Comparison of ENCODE assay signal across 1 cellular context in the genomic region with DNA sequence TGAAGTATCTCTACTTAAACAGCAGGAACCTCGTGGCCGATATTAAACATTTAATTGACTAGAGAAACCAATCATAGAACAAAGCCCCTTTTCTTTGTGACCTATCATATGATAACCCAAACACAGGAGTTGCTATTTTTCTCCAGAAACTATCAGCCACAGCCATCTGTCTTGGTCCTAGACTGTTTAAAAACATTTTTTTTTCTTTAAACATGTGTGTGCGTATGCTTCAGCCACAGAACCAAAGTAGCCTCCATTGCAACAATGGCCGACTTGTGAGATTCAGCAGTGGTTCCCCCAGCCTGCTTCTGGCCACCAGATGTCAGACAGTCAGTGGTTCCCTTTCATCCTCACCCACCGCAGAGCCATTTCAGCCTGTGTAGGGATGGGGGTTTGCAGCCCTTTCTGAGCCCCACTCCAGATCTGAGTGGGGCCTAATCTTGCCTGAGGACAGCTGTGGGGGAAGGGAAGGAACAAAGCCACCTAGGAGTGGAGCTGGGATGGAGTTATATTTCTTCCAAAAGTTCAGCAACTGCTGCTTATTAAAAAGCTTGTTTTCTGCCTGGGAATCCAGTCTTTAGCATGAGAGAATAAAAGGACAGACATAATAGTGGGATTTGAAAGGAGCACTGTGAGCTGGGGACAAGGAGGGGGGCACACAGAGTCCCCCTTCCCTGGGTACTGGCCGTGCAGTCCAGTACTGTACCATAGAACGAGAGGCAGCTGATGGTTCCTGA.
TF ChIP-seq lines count a peak whose summit lies in the region.

No MANE protein-coding gene starts in this region.

TF ChIP-seq in K562, 482 proteins besides CTCF, POLR2A, EP300 and RAD21 (continued from another document):
- TF ChIP-seq, protein P1, sequence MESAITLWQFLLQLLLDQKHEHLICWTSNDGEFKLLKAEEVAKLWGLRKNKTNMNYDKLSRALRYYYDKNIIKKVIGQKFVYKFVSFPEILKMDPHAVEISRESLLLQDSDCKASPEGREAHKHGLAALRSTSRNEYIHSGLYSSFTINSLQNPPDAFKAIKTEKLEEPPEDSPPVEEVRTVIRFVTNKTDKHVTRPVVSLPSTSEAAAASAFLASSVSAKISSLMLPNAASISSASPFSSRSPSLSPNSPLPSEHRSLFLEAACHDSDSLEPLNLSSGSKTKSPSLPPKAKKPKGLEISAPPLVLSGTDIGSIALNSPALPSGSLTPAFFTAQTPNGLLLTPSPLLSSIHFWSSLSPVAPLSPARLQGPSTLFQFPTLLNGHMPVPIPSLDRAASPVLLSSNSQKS (CRISPR knock-in tag; IDR thresholded peaks at IDR 0.05): no peak
- no peak for TF ChIP-seq ZNF551 (CRISPR knock-in tag; IDR thresholded peaks at IDR 0.05)
- TF ChIP-seq CREB1 (IDR thresholded peaks at IDR 0.05): no peak
- no peak; the same call in 1 of the 2 replicates for TF ChIP-seq CREB1 (CRISPR knock-in tag; IDR thresholded peaks at IDR 0.05)
- TF ChIP-seq TAL1 (IDR thresholded peaks at IDR 0.05): peak; percentile 23; the same call in 1 of the 2 replicates
- TF ChIP-seq ARID2 (IDR thresholded peaks at IDR 0.05): no peak
- TF ChIP-seq ZNF324 (CRISPR knock-in tag; IDR thresholded peaks at IDR 0.05): peak; percentile 50; the same call in 1 of the 2 replicates
- peak; percentile 8 for TF ChIP-seq ASH1L (IDR thresholded peaks at IDR 0.05; ENCODE audit: borderline replicate concordance, low read depth, partially characterized antibody)
- 0 out of 3 replicates have a peak, but pooled peaks of 1 of the 2 experiments have one; percentile 17 for TF ChIP-seq CBX3 (IDR thresholded peaks at IDR 0.05; ENCODE audit: borderline replicate concordance in 1 of 2, low read length in 2 of 2)
- 0 out of 2 replicates have a peak, but pooled peaks have one; percentile 12 for TF ChIP-seq CHAMP1 (IDR thresholded peaks at IDR 0.05)
